ENCODE assay signal across 8 cellular contexts in the genomic region with DNA sequence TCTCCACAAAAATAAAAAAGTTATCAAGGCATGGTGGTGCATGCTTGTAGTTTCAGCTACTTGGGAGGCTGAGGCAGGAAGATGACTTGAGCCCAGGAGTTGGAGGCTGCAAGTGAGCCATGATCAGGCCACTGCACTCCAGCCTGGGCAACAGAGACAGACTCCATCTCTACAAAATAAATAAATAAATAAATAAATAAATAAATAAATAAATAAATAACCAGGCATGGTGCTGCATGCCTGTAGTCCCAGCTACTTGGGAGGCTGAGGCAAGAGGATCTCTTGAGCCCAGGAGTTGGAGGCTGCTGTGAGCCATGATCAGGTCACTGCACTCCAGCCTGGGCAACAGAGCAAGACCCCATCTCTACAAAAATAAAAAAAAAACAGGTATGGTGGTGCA. TPM values are rescaled to one million over a fixed set of nuclear protein-coding genes. Genes with fewer than 3 reads are reported as not detected.
"Had no signal": no experiment of that assay in that cellular context is flagged by ENCODE, and none has a peak within 500 bp of the region (broad histone marks: within the 10 kb centered on the region; RNA-seq: fewer than 3 reads in every experiment).

No MANE protein-coding gene starts in this region.

RNA-seq across cellular contexts. Expression of a gene that starts 26.0 kb away (rescaled TPM):
- total RNA-seq: thyroid gland, upper lobe of left lung, upper lobe of right lung, ureter, urinary bladder, uterus, vagina had no signal
- polyA plus RNA-seq: stomach, urinary bladder had no signal
